Comparison of ENCODE assay signal across 27 cellular contexts in the genomic region with DNA sequence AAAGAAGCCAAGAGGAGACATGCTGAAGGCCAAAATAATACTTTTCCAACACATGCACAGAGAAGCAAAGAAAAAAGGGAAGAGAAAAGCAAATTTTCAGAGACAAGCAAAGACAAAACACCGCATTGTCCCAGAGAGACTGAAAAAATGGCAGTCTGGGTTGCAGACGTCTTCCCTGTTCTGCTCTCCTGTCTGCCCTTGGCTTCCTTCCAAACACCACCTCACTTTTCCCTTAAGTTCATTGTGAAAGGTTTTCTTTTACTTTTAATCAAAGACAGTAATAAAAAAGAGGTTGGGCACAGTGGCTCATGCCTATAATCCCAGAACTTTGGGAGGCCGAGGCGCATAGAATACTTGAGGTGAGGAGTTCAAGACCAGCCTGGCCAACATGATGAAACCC. TPM values are rescaled to one million over a fixed set of nuclear protein-coding genes. Genes with fewer than 3 reads are reported as not detected.
"Had no signal": no experiment of that assay in that cellular context is flagged by ENCODE, and none has a peak within 500 bp of the region (broad histone marks: within the 10 kb centered on the region; RNA-seq: fewer than 3 reads in every experiment).

No MANE protein-coding gene starts in this region.

- H3K9me3 Mint-ChIP-seq: activated B cell treated with CpG ODN at 0.5 μM for 24 hours; activated naive CD4-positive, alpha-beta T cell treated with anti-CD3 and anti-CD28 coated beads, Interleukin-2, amount 10 ng/mL, durations not matched to agents 7 days and 5 days; activated naive CD8-positive, alpha-beta T cell treated with anti-CD3 and anti-CD28 coated beads, Interleukin-2, amount 10 ng/mL, durations not matched to agents 7 days and 5 days; brain; effector memory CD8-positive, alpha-beta T cell; nephron; stimulated activated memory B cell treated with anti-CD40 and anti-IgM and Interleukin-4, amounts not matched to agents 10 μg/mL and 1 μg/mL and 100 μg/mL, for 72 hours; stimulated activated naive CD8-positive, alpha-beta T cell treated with anti-CD3 and anti-CD28 coated beads, Interleukin-15, amount 100 ng/mL, for 72 hours; T-helper 2 cell treated with Interferon-gamma antibody and Interleukin-4, amounts not matched to agents 5 μg/mL and 100 μg/mL, for 36 hours had no signal

- H3K27me3 Mint-ChIP-seq: activated B cell treated with CpG ODN at 0.5 μM for 24 hours; stimulated activated memory B cell treated with anti-CD40 and anti-IgM and Interleukin-4, amounts not matched to agents 10 μg/mL and 1 μg/mL and 100 μg/mL, for 72 hours had no signal

- DNase-seq: activated B cell treated with CpG ODN at 0.5 μM for 24 hours; activated effector memory CD4-positive, alpha-beta T cell treated with Interleukin-2 at 50 U/mL for 16 hours; activated naive CD4-positive, alpha-beta T cell treated with anti-CD3 and anti-CD28 coated beads, Interleukin-2, amount 10 ng/mL, durations not matched to agents 7 days and 5 days; activated naive CD8-positive, alpha-beta T cell treated with anti-CD3 and anti-CD28 coated beads, Interleukin-2, amount 10 ng/mL, durations not matched to agents 7 days and 5 days; activated T-cell treated with anti-CD3 and anti-CD28 coated beads for 4 hours; effector memory CD8-positive, alpha-beta T cell; foreskin melanocyte; heart right ventricle; kidney glomerular epithelial cell; mucosa of descending colon; ovary; psoas muscle; sigmoid colon; small intestine; stimulated activated CD4-positive, alpha-beta T cell treated with anti-CD3 and anti-CD28 coated beads, Interleukin-4, amount 100 ng/mL, for 4 hours; stimulated activated CD8-positive, alpha-beta memory T cell treated with anti-CD3 and anti-CD28 coated beads, Interleukin-4, amount 100 ng/mL, for 48 hours; stimulated activated naive CD8-positive, alpha-beta T cell treated with anti-CD3 and anti-CD28 coated beads, Interleukin-15, amount 100 ng/mL, for 72 hours; T-helper 1 cell; tibial artery; upper lobe of right lung had no signal

- H3K36me3 ChIP-seq: heart right ventricle, neutrophil, ovary, sigmoid colon, tibial artery, upper lobe of right lung had no signal

- H3K36me3 Mint-ChIP-seq: activated naive CD4-positive, alpha-beta T cell treated with anti-CD3 and anti-CD28 coated beads, Interleukin-2, amount 10 ng/mL, durations not matched to agents 7 days and 5 days; activated naive CD8-positive, alpha-beta T cell treated with anti-CD3 and anti-CD28 coated beads, Interleukin-2, amount 10 ng/mL, durations not matched to agents 7 days and 5 days; brain; stimulated activated memory B cell treated with anti-CD40 and anti-IgM and Interleukin-4, amounts not matched to agents 10 μg/mL and 1 μg/mL and 100 μg/mL, for 72 hours had no signal

- H3K27me3 ChIP-seq: heart right ventricle, neutrophil, ovary, sigmoid colon, tibial artery, upper lobe of right lung had no signal

- H3K4me3 Mint-ChIP-seq: activated B cell treated with CpG ODN at 0.5 μM for 24 hours; activated naive CD4-positive, alpha-beta T cell treated with anti-CD3 and anti-CD28 coated beads, Interleukin-2, amount 10 ng/mL, durations not matched to agents 7 days and 5 days; activated naive CD8-positive, alpha-beta T cell treated with anti-CD3 and anti-CD28 coated beads, Interleukin-2, amount 10 ng/mL, durations not matched to agents 7 days and 5 days; brain; effector memory CD8-positive, alpha-beta T cell; nephron; stimulated activated memory B cell treated with anti-CD40 and anti-IgM and Interleukin-4, amounts not matched to agents 10 μg/mL and 1 μg/mL and 100 μg/mL, for 72 hours; stimulated activated naive CD8-positive, alpha-beta T cell treated with anti-CD3 and anti-CD28 coated beads, Interleukin-15, amount 100 ng/mL, for 72 hours; T-helper 2 cell treated with Interferon-gamma antibody and Interleukin-4, amounts not matched to agents 5 μg/mL and 100 μg/mL, for 36 hours had no signal

- H3K27ac ChIP-seq: coronary artery, heart right ventricle, neutrophil, ovary, psoas muscle, sigmoid colon, tibial artery, upper lobe of right lung had no signal

- H3K9me3 ChIP-seq: heart right ventricle, mucosa of descending colon, neutrophil, ovary, psoas muscle, sigmoid colon, tibial artery, upper lobe of right lung had no signal

- H3K4me3 ChIP-seq: coronary artery, heart right ventricle, lung, mucosa of descending colon, ovary, psoas muscle, sigmoid colon, tibial artery, upper lobe of right lung had no signal

- H3K4me1 Mint-ChIP-seq: activated B cell treated with CpG ODN at 0.5 μM for 24 hours; activated naive CD4-positive, alpha-beta T cell treated with anti-CD3 and anti-CD28 coated beads, Interleukin-2, amount 10 ng/mL, durations not matched to agents 7 days and 5 days; activated naive CD8-positive, alpha-beta T cell treated with anti-CD3 and anti-CD28 coated beads, Interleukin-2, amount 10 ng/mL, durations not matched to agents 7 days and 5 days; stimulated activated memory B cell treated with anti-CD40 and anti-IgM and Interleukin-4, amounts not matched to agents 10 μg/mL and 1 μg/mL and 100 μg/mL, for 72 hours; stimulated activated naive CD8-positive, alpha-beta T cell treated with anti-CD3 and anti-CD28 coated beads, Interleukin-15, amount 100 ng/mL, for 72 hours had no signal

- FAIRE-seq: small intestine had no signal

- ATAC-seq: effector memory CD8-positive, alpha-beta T cell; heart right ventricle; mucosa of descending colon; psoas muscle; stimulated activated memory B cell treated with anti-CD40 and anti-IgM and Interleukin-4, amounts not matched to agents 10 μg/mL and 1 μg/mL and 100 μg/mL, for 72 hours; stimulated activated naive CD8-positive, alpha-beta T cell treated with anti-CD3 and anti-CD28 coated beads, Interleukin-15, amount 100 ng/mL, for 72 hours; upper lobe of right lung had no signal

- H3K4me1 ChIP-seq: psoas muscle, upper lobe of right lung had no signal

- H3K27ac Mint-ChIP-seq: activated B cell treated with CpG ODN at 0.5 μM for 24 hours; activated naive CD4-positive, alpha-beta T cell treated with anti-CD3 and anti-CD28 coated beads, Interleukin-2, amount 10 ng/mL, durations not matched to agents 7 days and 5 days; activated naive CD8-positive, alpha-beta T cell treated with anti-CD3 and anti-CD28 coated beads, Interleukin-2, amount 10 ng/mL, durations not matched to agents 7 days and 5 days; effector memory CD8-positive, alpha-beta T cell; nephron; stimulated activated memory B cell treated with anti-CD40 and anti-IgM and Interleukin-4, amounts not matched to agents 10 μg/mL and 1 μg/mL and 100 μg/mL, for 72 hours; stimulated activated naive CD8-positive, alpha-beta T cell treated with anti-CD3 and anti-CD28 coated beads, Interleukin-15, amount 100 ng/mL, for 72 hours; T-helper 2 cell treated with Interferon-gamma antibody and Interleukin-4, amounts not matched to agents 5 μg/mL and 100 μg/mL, for 36 hours had no signal

RNA-seq across cellular contexts. Expression of a gene that starts 21.2 kb away (rescaled TPM):
- total RNA-seq: activated B cell treated with CpG ODN at 0.5 μM for 24 hours; activated naive CD8-positive, alpha-beta T cell treated with anti-CD3 and anti-CD28 coated beads, Interleukin-2, amount 10 ng/mL, durations not matched to agents 7 days and 5 days had no signal
